ENCODE assay signal across 8 cellular contexts in the genomic region with DNA sequence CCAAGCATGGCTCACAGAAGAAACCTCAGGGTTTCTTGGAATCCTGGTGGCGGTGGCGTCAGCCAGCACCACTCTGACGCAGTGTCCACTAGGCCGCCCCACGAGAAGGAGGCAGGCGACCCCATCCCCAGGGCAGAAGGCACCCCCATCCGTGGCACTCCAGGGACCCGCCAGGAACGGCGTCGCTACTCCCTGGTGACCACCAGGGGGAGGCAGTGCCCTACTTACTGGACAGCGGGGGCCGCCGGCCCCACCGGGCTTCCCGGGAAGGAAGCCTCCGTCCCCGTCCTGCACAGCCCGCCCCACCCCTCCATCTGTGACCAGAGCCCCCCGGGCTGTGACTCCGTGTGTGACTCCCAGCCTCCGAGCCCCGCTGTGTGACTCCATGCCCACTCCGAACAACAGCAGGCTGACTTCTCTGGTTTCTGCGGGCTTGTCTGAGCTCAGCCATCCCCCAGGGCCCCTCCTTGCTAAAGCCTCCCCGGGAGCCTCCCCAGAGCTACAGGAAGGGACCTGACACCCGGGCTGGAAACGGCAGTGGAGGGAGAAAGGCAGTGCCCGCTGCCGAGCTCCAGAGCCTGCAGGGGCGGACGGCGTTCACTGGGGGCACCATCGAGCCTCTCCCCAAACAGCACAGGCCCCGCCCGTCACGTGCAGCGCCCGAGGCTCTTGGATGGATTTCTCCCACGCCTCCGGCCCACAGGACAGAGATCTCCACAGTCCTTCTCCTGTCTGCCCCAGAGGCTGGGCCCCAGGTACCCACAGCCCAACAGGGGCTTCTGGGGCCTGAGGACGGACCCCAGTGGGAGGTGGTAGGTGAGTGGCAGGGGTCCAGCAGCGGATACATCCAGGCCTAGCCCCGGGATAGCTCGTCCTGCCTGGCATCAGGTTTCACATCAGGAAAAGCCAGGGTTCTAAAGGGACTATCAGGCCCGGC. TPM values are rescaled to one million over a fixed set of nuclear protein-coding genes. Genes with fewer than 3 reads are reported as not detected.
DNase-seq lines count a peak whose midpoint lies in the region; ATAC-seq and TF ChIP-seq lines count a peak whose summit lies in the region.

No MANE protein-coding gene starts in this region.

- H3K27ac Mint-ChIP-seq in nephron: peak overlapping the region; percentile 80 to 87 (median 83)
- peak overlapping the region; percentile 88 for H3K27ac Mint-ChIP-seq in stimulated activated naive B cell treated with anti-CD40 and anti-IgM and Interleukin-4, amounts not matched to agents 10 μg/mL and 1 μg/mL and 100 μg/mL, for 72 hours

- TF ChIP-seq CTCF in BJ (IDR thresholded peaks at IDR 0.05; ENCODE audit: insufficient read depth, low read depth, low read length): peak; percentile 89
- peak; percentile 86 to 99 (median 98) for TF ChIP-seq CTCF in nephron (IDR thresholded peaks at IDR 0.05; ENCODE audit: unreplicated experiment in 3 of 3)

- H3K4me3 ChIP-seq in BJ (ENCODE audit: low read depth, low read length): peak overlapping the region; percentile 48
- peak overlapping the region; percentile 50 for H3K4me3 ChIP-seq in MG63

- H3K9me3 Mint-ChIP-seq in nephron: peaks cover 8% of the 10 kb centered on the region
- peaks cover 0 to 4% of the 10 kb centered on the region in 2 donors for H3K9me3 Mint-ChIP-seq in stimulated activated naive B cell treated with anti-CD40 and anti-IgM and Interleukin-4, amounts not matched to agents 10 μg/mL and 1 μg/mL and 100 μg/mL, for 72 hours

- no peaks in the 10 kb centered on the region for H3K36me3 Mint-ChIP-seq in nephron (ENCODE audit: low read depth)
- no peaks in the 10 kb centered on the region for H3K36me3 Mint-ChIP-seq in stimulated activated naive B cell treated with anti-CD40 and anti-IgM and Interleukin-4, amounts not matched to agents 10 μg/mL and 1 μg/mL and 100 μg/mL, for 72 hours

- peak overlapping the region; percentile 88 to 89 (median 89) for H3K4me3 Mint-ChIP-seq in nephron
- H3K4me3 Mint-ChIP-seq in stimulated activated naive B cell treated with anti-CD40 and anti-IgM and Interleukin-4, amounts not matched to agents 10 μg/mL and 1 μg/mL and 100 μg/mL, for 72 hours: peak overlapping the region; percentile 91 to 94

- CTCF ChIA-PET in BJ (lab: Yijun Ruan, JAX): interaction anchor here (0.5 to 9.5 kb wide), 48 partner anchors 9 to 674 kb away, joined by 3 to 147 read pairs (median 4); partner anchors contain the start of genes DDOST, HP1BP3, KIF17 and SH2D5

- no peaks in the 10 kb centered on the region for H3K36me3 ChIP-seq in BJ (ENCODE audit: control insufficient read depth, insufficient read depth, low read length)
- H3K36me3 ChIP-seq in MG63: no peaks in the 10 kb centered on the region

- POLR2A ChIA-PET in BJ (lab: Charles Lee): interaction anchor here (0.6 kb wide), 1 partner anchor 28 kb away, joined by 4 read pairs; no protein-coding TSS in a partner anchor

- H3K27me3 ChIP-seq in BJ (ENCODE audit: control insufficient read depth, insufficient read depth, low read length) (no peaks in the 10 kb centered on the region), MG63 (no peaks in the 10 kb centered on the region)

- peak; percentile 78 for ATAC-seq in GM21381 (IDR thresholded peaks at IDR 0.05; ENCODE audit: unreplicated experiment)
- peak; percentile 95 to 96 for ATAC-seq in stimulated activated naive B cell treated with anti-CD40 and anti-IgM and Interleukin-4, amounts not matched to agents 10 μg/mL and 1 μg/mL and 100 μg/mL, for 72 hours (replicated peaks)

- H3K4me1 Mint-ChIP-seq in nephron: peaks cover 15% of the 10 kb centered on the region
- peaks cover 6 to 16% of the 10 kb centered on the region in 2 donors for H3K4me1 Mint-ChIP-seq in stimulated activated naive B cell treated with anti-CD40 and anti-IgM and Interleukin-4, amounts not matched to agents 10 μg/mL and 1 μg/mL and 100 μg/mL, for 72 hours

- no peaks in the 10 kb centered on the region for H3K27me3 Mint-ChIP-seq in nephron (ENCODE audit: low read depth)
- peaks cover 8 to 16% of the 10 kb centered on the region in 2 donors for H3K27me3 Mint-ChIP-seq in stimulated activated naive B cell treated with anti-CD40 and anti-IgM and Interleukin-4, amounts not matched to agents 10 μg/mL and 1 μg/mL and 100 μg/mL, for 72 hours

- DNase-seq in BJ (ENCODE audit: low read depth) (peak; percentile 76), MG63 (peak; percentile 92), SHP77 treated with DMSO at 0.1 percent for 48 hours (lab: John Stamatoyannopoulos, UW) (peak; percentile 81), fibroblast of the conjunctiva (ENCODE audit: low read depth) (peak; percentile 88)
- peak; percentile 88 for DNase-seq in activated effector memory CD4-positive, alpha-beta T cell treated with anti-CD3 and anti-CD28 coated beads, Interleukin-2, amount 50 U/mL, for 16 hours
- DNase-seq in stimulated activated naive B cell treated with anti-CD40 and anti-IgM and Interleukin-4, amounts not matched to agents 10 μg/mL and 1 μg/mL and 100 μg/mL, for 72 hours: peak; percentile 62

- no peaks in the 10 kb centered on the region for H3K9me3 ChIP-seq in MG63

RNA-seq across cellular contexts. Expression of gene KIF17, which starts 21.1 kb away (rescaled TPM):
- 1.6 and 3.7 TPM in 2 replicates for polyA plus RNA-seq in BJ (2011; rRNA removed)
- 1.3 and 1.6 TPM in 2 replicates for polyA minus RNA-seq in BJ (2011; rRNA and poly(A)+ RNA removed)
- 0.03 TPM in 1 of 2 replicates, not detected in the other for total RNA-seq in MG63 (2014; rRNA removed; shearing (Covaris generic); ENCODE audit: low replicate concordance)

RNA-seq across cellular contexts. Expression of gene DDOST, which starts 35.5 kb away (rescaled TPM):
- polyA plus RNA-seq in BJ (2011; rRNA removed): 581 and 587 TPM in 2 replicates
- 117 and 173 TPM in 2 replicates for polyA minus RNA-seq in BJ (2011; rRNA and poly(A)+ RNA removed)
- 307 and 434 TPM in 2 replicates for total RNA-seq in MG63 (2014; rRNA removed; shearing (Covaris generic); ENCODE audit: low replicate concordance)

RNA-seq across cellular contexts. Expression of gene SH2D5, which starts 35.8 kb away (rescaled TPM):
- polyA plus RNA-seq in BJ (2011; rRNA removed): 1.6 and 3.5 TPM in 2 replicates
- 2.5 TPM in 2 replicates for polyA minus RNA-seq in BJ (2011; rRNA and poly(A)+ RNA removed)
- 1.7 and 2.4 TPM in 2 replicates for total RNA-seq in MG63 (2014; rRNA removed; shearing (Covaris generic); ENCODE audit: low replicate concordance)

Comparison
In these comparisons a context has a peak if more than half of its experiments do, and no peak if none do; other contexts are left out.
1. Peak in every context shown above with its lines: DNase-seq, ATAC-seq and H3K4me3 ChIP-seq.